In genomic region chr3:13141991-13142412, GRCh38 we compare ENCODE assay signal across 8 cellular contexts.
A peak's percentile ranks its signal among the peaks of the same experiment; 100 is the strongest.
DNase-seq lines count a peak whose midpoint lies in the region; ATAC-seq and TF ChIP-seq lines count a peak whose summit lies in the region.

No MANE protein-coding gene starts in this region.

- no peaks in the 10 kb centered on the region for H3K27me3 ChIP-seq in effector memory CD4-positive, alpha-beta T cell (replicated peaks; ENCODE audit: control insufficient read depth, insufficient read depth, low read length, poor library complexity, severe bottlenecking)

- TF ChIP-seq CTCF in fibroblast of villous mesenchyme (IDR thresholded peaks at IDR 0.05; ENCODE audit: insufficient read depth, low read depth, low read length), result no peak

- no peaks in the 10 kb centered on the region for H3K36me3 ChIP-seq in effector memory CD4-positive, alpha-beta T cell (ENCODE audit: control insufficient read depth, insufficient read depth, low read length)

- peak; percentile 22 to 37 for DNase-seq in activated T-cell treated with anti-CD3 and anti-CD28 coated beads, Interleukin-2, amount 50 U/mL, for 48 hours
- no peak for DNase-seq in activated T-cell treated with anti-CD3 and anti-CD28 coated beads, Interleukin-2, amount 50 U/mL, for 1 hour
- DNase-seq in RPMI7951 (ENCODE audit: low read depth) (peak; percentile 43), fibroblast of villous mesenchyme (ENCODE audit: low read depth) (peak; percentile 17), DMS53 treated with DMSO at 0.1 percent for 48 hours (lab: John Stamatoyannopoulos, UW; ENCODE audit: unreplicated experiment) (no peak), inferior parietal cortex (ENCODE audit: extremely low spot score) (no peak)
- DNase-seq in stimulated activated naive CD8-positive, alpha-beta T cell treated with anti-CD3 and anti-CD28 coated beads, Interleukin-15, Interleukin-2, amounts not matched to agents 100 U/mL and 50 U/mL, for 24 hours, result peak; percentile 28
- no peak for DNase-seq in effector memory CD4-positive, alpha-beta T cell

- no peak for ATAC-seq in stimulated activated naive CD8-positive, alpha-beta T cell treated with anti-CD3 and anti-CD28 coated beads, Interleukin-15, Interleukin-2, amounts not matched to agents 100 U/mL and 50 U/mL, for 24 hours

- no peak overlapping the region for H3K27ac ChIP-seq in effector memory CD4-positive, alpha-beta T cell (ENCODE audit: insufficient read depth, low read length, poor library complexity, severe bottlenecking)

- H3K4me1 ChIP-seq in effector memory CD4-positive, alpha-beta T cell (ENCODE audit: control insufficient read depth, insufficient read depth, low read length, poor library complexity, severe bottlenecking), result no peaks in the 10 kb centered on the region

- H3K9me3 ChIP-seq in effector memory CD4-positive, alpha-beta T cell (ENCODE audit: control insufficient read depth, low read length), result no peaks in the 10 kb centered on the region

- no peak overlapping the region for H3K4me3 ChIP-seq in fibroblast of villous mesenchyme (ENCODE audit: low read depth, low read length)
- H3K4me3 ChIP-seq in effector memory CD4-positive, alpha-beta T cell (ENCODE audit: insufficient read depth, low read depth, low read length, poor library complexity, severe bottlenecking), result no peak overlapping the region

Comparison
In these comparisons a context has a peak if more than half of its experiments do, and no peak if none do; other contexts are left out.
1. DNase-seq: peak in activated T-cell treated with anti-CD3 and anti-CD28 coated beads, Interleukin-2, amount 50 U/mL, for 48 hours (2 of 2), RPMI7951 (single experiment), fibroblast of villous mesenchyme (single experiment) and stimulated activated naive CD8-positive, alpha-beta T cell treated with anti-CD3 and anti-CD28 coated beads, Interleukin-15, Interleukin-2, amounts not matched to agents 100 U/mL and 50 U/mL, for 24 hours (single experiment); none in activated T-cell treated with anti-CD3 and anti-CD28 coated beads, Interleukin-2, amount 50 U/mL, for 1 hour (single experiment), DMS53 treated with DMSO at 0.1 percent for 48 hours (single experiment), inferior parietal cortex (single experiment) and effector memory CD4-positive, alpha-beta T cell (0 of 3).